9 cellular contexts compared by ENCODE assay signal in genomic region chr11:76664578-76665061, GRCh38. TPM values are rescaled to one million over a fixed set of nuclear protein-coding genes. Genes with fewer than 3 reads are reported as not detected.
DNase-seq lines count a peak whose midpoint lies in the region; ATAC-seq and TF ChIP-seq lines count a peak whose summit lies in the region.
"Had no signal": no experiment of that assay in that cellular context is flagged by ENCODE, and none has a peak within 500 bp of the region (broad histone marks: within the 10 kb centered on the region; RNA-seq: fewer than 3 reads in every experiment).

No MANE protein-coding gene starts in this region.

- H3K4me1 Mint-ChIP-seq in T-helper 17 cell: peaks cover 37% of the 10 kb centered on the region

- no peak overlapping the region for H3K4me3 ChIP-seq in esophagus squamous epithelium
- H3K4me3 ChIP-seq in spleen: no peak overlapping the region

- H3K27ac Mint-ChIP-seq in T-helper 17 cell: peak overlapping the region; percentile 74

- H3K4me3 Mint-ChIP-seq in T-helper 17 cell: peak overlapping the region; percentile 60

- H3K27me3 Mint-ChIP-seq in T-helper 17 cell: peaks cover 27% of the 10 kb centered on the region

- H3K36me3 ChIP-seq in esophagus squamous epithelium (peaks cover 0 to 28% (median 0%) of the 10 kb centered on the region in 3 donors), spleen (peaks cover 0 to 38% (median 10%) of the 10 kb centered on the region in 6 donors)

- TF ChIP-seq POLR2A in esophagus squamous epithelium (IDR thresholded peaks at IDR 0.05) (no peak), spleen (IDR thresholded peaks at IDR 0.05) (no peak)

- peaks cover 5% of the 10 kb centered on the region for H3K36me3 Mint-ChIP-seq in T-helper 17 cell (ENCODE audit: low read depth)

- H3K27ac ChIP-seq in esophagus squamous epithelium (peak overlapping the region in 3 of 4 donors; percentile 10 to 89 (median 39)), spleen (peak overlapping the region in 6 of 8 donors; percentile 20 to 83 (median 80))

- TF ChIP-seq CTCF in esophagus squamous epithelium (IDR thresholded peaks at IDR 0.05) (no peak), spleen (IDR thresholded peaks at IDR 0.05 in 8 of 11, conservative IDR thresholded peaks at IDR 0.05 in 3 of 11) (peak in 1 of 11 experiments; percentile 6)

- intact Hi-C loops in esophagus squamous epithelium (cut with DNase I) (no loop called here), spleen (cut with DNase I; ENCODE audit: low total_unique reads) (no loop called here)

- H3K27me3 ChIP-seq in esophagus squamous epithelium (peaks cover 0 to 29% (median 0%) of the 10 kb centered on the region in 4 donors), spleen (replicated peaks in 1 of 7) (peaks cover 0 to 26% (median 1%) of the 10 kb centered on the region in 7 donors)

- ATAC-seq in GM21825 (IDR thresholded peaks at IDR 0.05; ENCODE audit: unreplicated experiment): peak; percentile 46
- peak; percentile 71 for ATAC-seq in T-helper 17 cell
- ATAC-seq in GM18870 (IDR thresholded peaks at IDR 0.05; ENCODE audit: unreplicated experiment): no peak

- H3K9me3 ChIP-seq in T-helper 17 cell (ENCODE audit: control insufficient read depth, low read length, poor library complexity, severe bottlenecking) (no peaks in the 10 kb centered on the region), esophagus squamous epithelium (no peaks in the 10 kb centered on the region), spleen (no peaks in the 10 kb centered on the region)

- peaks cover 0 to 56% (median 18%) of the 10 kb centered on the region in 3 donors for H3K4me1 ChIP-seq in esophagus squamous epithelium
- H3K4me1 ChIP-seq in spleen: peaks cover 15 to 72% (median 47%) of the 10 kb centered on the region in 6 donors

- DNase-seq in T-helper 17 cell: peak in 1 of 3 donors; percentile 13
- no peak for DNase-seq in esophagus squamous epithelium (lab: John Stamatoyannopoulos, UW)
- DNase-seq in spleen: peak; percentile 85
- DNase-seq in NCI-H748 treated with DMSO at 0.1 percent for 48 hours (lab: John Stamatoyannopoulos, UW): no peak
- DNase-seq in AG20443 (ENCODE audit: low spot score): no peak
- DNase-seq in GM03348 (ENCODE audit: low spot score): no peak
- DNase-seq: activated CD4-positive, alpha-beta T cell treated with anti-CD3 and anti-CD28 coated beads for 1 hour had no signal

- WGBS in esophagus squamous epithelium, 2 donors: 50 to 51% methylated on average over 6 to 8 of the region's 11 CpGs
- 9 to 26% (median 15%) methylated on average over 9 to 11 of the region's 11 CpGs for WGBS in spleen, 5 donors

RNA-seq across cellular contexts. Expression of gene LRRC32, which starts 5.9 kb away (rescaled TPM):
- 10 to 100 TPM in 1 of 2 donors, 1 to 10 TPM in 1; 3.2 to 11.5 TPM for total RNA-seq in T-helper 17 cell
- 10 to 100 TPM in 2 of 4 donors, 1 to 10 TPM in 2; 3.0 to 23.4 (median 8.5) TPM for total RNA-seq in esophagus squamous epithelium
- total RNA-seq in spleen: 100 to 1,000 TPM in 3 of 7 donors, 10 to 100 TPM in 4; 44.1 to 214 (median 90.3) TPM
- polyA plus RNA-seq in spleen: 10 to 100 TPM; 25.9 to 29.5 (median 29.4) TPM
